In the genomic region with DNA sequence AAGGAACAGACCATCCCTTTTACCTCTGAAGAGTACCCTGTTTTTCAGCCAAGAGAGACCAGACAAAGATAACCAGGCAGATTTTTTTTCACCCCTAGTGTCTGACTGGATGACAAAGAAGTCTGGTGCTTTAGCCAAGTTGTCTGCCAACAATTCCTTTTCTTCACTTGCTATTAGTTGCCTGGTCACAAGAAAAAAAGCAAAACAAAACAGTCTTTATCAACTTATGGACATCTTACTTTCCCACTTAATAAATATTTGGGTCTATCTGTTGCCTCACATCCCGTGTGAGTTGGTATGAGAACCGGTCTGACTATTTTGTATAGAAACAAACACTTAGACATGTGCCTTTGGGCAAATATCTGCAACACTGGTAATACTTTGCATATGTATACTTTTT, we compare ENCODE assay signal across 15 cellular contexts.
A peak's percentile ranks its signal among the peaks of the same experiment; 100 is the strongest.
DNase-seq lines count a peak whose midpoint lies in the region; ATAC-seq and TF ChIP-seq lines count a peak whose summit lies in the region.
"Had no signal": no experiment of that assay in that cellular context is flagged by ENCODE, and none has a peak within 500 bp of the region (broad histone marks: within the 10 kb centered on the region; RNA-seq: fewer than 3 reads in every experiment).

No MANE protein-coding gene starts in this region.

- DNase-seq in COLO829 (ENCODE audit: low spot score), result peak; percentile 3
- DNase-seq in PC-3, result peak; percentile 51
- DNase-seq in epithelial cell of prostate (ENCODE audit: low read depth, low spot score), result peak; percentile 43
- DNase-seq in trophoblast cell, result peak; percentile 86 to 97
- no peak for DNase-seq in GM19240 (ENCODE audit: insufficient read length, low spot score)
- DNase-seq in SJCRH30, result no peak
- DNase-seq in cerebellar nuclear complex (lab: John Stamatoyannopoulos, UW), result no peak
- DNase-seq: activated CD8-positive, alpha-beta memory T cell treated with anti-CD3 and anti-CD28 coated beads for 24 hours; activated effector memory CD4-positive, alpha-beta T cell treated with Interleukin-2 at 50 U/mL for 16 hours; anterior cingulate cortex; left ventricle myocardium superior; naive B cell; NCI-H510A treated with DMSO at 0.1 percent for 48 hours; WERI-Rb-1 had no signal

- no peaks in the 10 kb centered on the region for H4K20me1 ChIP-seq in PC-3 (ENCODE audit: low read length)

- no peak overlapping the region; the same call in 1 of the 2 replicates for H2AFZ ChIP-seq in PC-3 (ENCODE audit: low read length)
- H2AFZ ChIP-seq in trophoblast cell (ENCODE audit: insufficient read depth, low read length, poor library complexity), result no peak overlapping the region

- H4K12ac ChIP-seq in trophoblast cell (ENCODE audit: low read depth, low read length), result no peak overlapping the region

- H3K79me2 ChIP-seq in PC-3 (ENCODE audit: low read length) (no peaks in the 10 kb centered on the region), trophoblast cell (ENCODE audit: control insufficient read depth, insufficient read depth, low read length, poor library complexity) (peaks cover 2% of the 10 kb centered on the region)

- H3K4me2 ChIP-seq in PC-3 (ENCODE audit: low read length) (no peak overlapping the region), trophoblast cell (ENCODE audit: low read length) (no peak overlapping the region)

- no peaks in the 10 kb centered on the region for H3F3A ChIP-seq in PC-3 (ENCODE audit: low read length, unreplicated experiment)

- H4K8ac ChIP-seq in trophoblast cell (ENCODE audit: low read depth, low read length), result no peak overlapping the region

- no peaks in the 10 kb centered on the region for H3K9me2 ChIP-seq in PC-3 (replicated peaks; ENCODE audit: low read length)

- H3K4me3 ChIP-seq in PC-3 (ENCODE audit: low read length) (no peak overlapping the region), trophoblast cell (ENCODE audit: low read depth, low read length) (no peak overlapping the region), SJCRH30 (no peak overlapping the region)
- H3K4me3 ChIP-seq: esophagus muscularis mucosa had no signal

- H3K4me1 ChIP-seq in PC-3 (ENCODE audit: insufficient read depth, low read length), result peaks cover 3% of the 10 kb centered on the region; the same call in 1 of the 2 replicates
- H3K4me1 ChIP-seq in trophoblast cell (ENCODE audit: control insufficient read depth in 1 of 2, insufficient read depth in 2 of 2, low read length in 2 of 2), result peaks cover 3 to 10% of the 10 kb centered on the region in 2 experiments
- no peaks in the 10 kb centered on the region for H3K4me1 ChIP-seq in SJCRH30

- no peak overlapping the region for H2AK5ac ChIP-seq in trophoblast cell (ENCODE audit: low read length)

- ATAC-seq in PC-3, result no peak
- ATAC-seq: left ventricle myocardium superior had no signal

- H3K27me3 ChIP-seq in PC-3 (ENCODE audit: low read length) (no peaks in the 10 kb centered on the region), trophoblast cell (ENCODE audit: insufficient read depth, low read length) (no peaks in the 10 kb centered on the region), SJCRH30 (0 out of 2 replicates have a peak, but pooled peaks cover 5% of the 10 kb centered on the region)
- H3K27me3 ChIP-seq: esophagus muscularis mucosa had no signal

- no peaks in the 10 kb centered on the region for H3K9me3 ChIP-seq in PC-3 (ENCODE audit: low read length)
- H3K9me3 ChIP-seq in trophoblast cell (ENCODE audit: insufficient read depth, low read depth, low read length), result peaks cover 14% of the 10 kb centered on the region
- no peaks in the 10 kb centered on the region for H3K9me3 ChIP-seq in SJCRH30 (replicated peaks)
- H3K9me3 ChIP-seq: esophagus muscularis mucosa had no signal

- no peak for TF ChIP-seq CTCF in PC-3 (conservative IDR thresholded peaks at IDR 0.05; ENCODE audit: low read depth, low read length)

- WGBS in trophoblast cell (ENCODE audit: extremely low coverage, insufficient coverage, insufficient read length), result no CpG with 5 or more reads among the region's 2 CpGs

- H3K4ac ChIP-seq in trophoblast cell (ENCODE audit: low read depth, low read length), result no peak overlapping the region

- CTCF ChIA-PET in PC-3 (lab: Charles Lee), result no interaction called here

- POLR2A ChIA-PET in PC-3 (lab: Charles Lee; ENCODE audit: unreplicated experiment), result no interaction called here

- H2BK120ac ChIP-seq in trophoblast cell (ENCODE audit: insufficient read depth, low read length, poor library complexity), result no peak overlapping the region

- no peak overlapping the region for H3K18ac ChIP-seq in trophoblast cell (ENCODE audit: low read length)

- H4K91ac ChIP-seq in trophoblast cell (ENCODE audit: low read depth, low read length), result no peak overlapping the region

- no peak overlapping the region for H3K14ac ChIP-seq in trophoblast cell (ENCODE audit: low read length)

- H3K23ac ChIP-seq in trophoblast cell (ENCODE audit: low read length), result no peak overlapping the region

- H3K36me3 ChIP-seq in PC-3 (ENCODE audit: low read depth, low read length) (no peaks in the 10 kb centered on the region), trophoblast cell (ENCODE audit: control insufficient read depth in 1 of 2, insufficient read depth in 2 of 2, low read length in 2 of 2) (peaks cover 2 to 9% of the 10 kb centered on the region in 2 experiments), SJCRH30 (no peaks in the 10 kb centered on the region)
- H3K36me3 ChIP-seq: esophagus muscularis mucosa, WERI-Rb-1 had no signal

- no peak overlapping the region for H3K9ac ChIP-seq in PC-3 (ENCODE audit: low read length)
- no peak overlapping the region for H3K9ac ChIP-seq in trophoblast cell (ENCODE audit: low read length)

- H2BK5ac ChIP-seq in trophoblast cell (ENCODE audit: low read depth, low read length, poor library complexity), result no peak overlapping the region

- intact Hi-C loops in PC-3 (cut with micrococcal nuclease), result no loop called here

- H3K27ac ChIP-seq in PC-3 (ENCODE audit: low read length) (no peak overlapping the region), epithelial cell of prostate (peak overlapping the region; percentile 2), trophoblast cell (ENCODE audit: low read depth, low read length) (peak overlapping the region; percentile 86), SJCRH30 (no peak overlapping the region)
- H3K27ac ChIP-seq: esophagus muscularis mucosa, WERI-Rb-1 had no signal

- H3K79me1 ChIP-seq in trophoblast cell (ENCODE audit: low read length), result peaks cover 35% of the 10 kb centered on the region

- no peak overlapping the region for H2BK12ac ChIP-seq in trophoblast cell (ENCODE audit: low read length)

- no TSS peak for BruUV-seq in PC-3 (replicated peaks; lab: Mats Ljungman, UMichigan)

Comparison
In these comparisons a context has a peak if more than half of its experiments do, and no peak if none do; other contexts are left out.
1. DNase-seq: peak in COLO829 (single experiment), PC-3 (single experiment), epithelial cell of prostate (single experiment) and trophoblast cell (2 of 2); none in GM19240 (single experiment), SJCRH30 (0 of 2) and cerebellar nuclear complex (0 of 2).
2. H3K27ac ChIP-seq: peak in epithelial cell of prostate (single experiment) and trophoblast cell (single experiment); none in PC-3 (single experiment) and SJCRH30 (single experiment).